ENCODE assay signal across 8 cellular contexts in the genomic region with DNA sequence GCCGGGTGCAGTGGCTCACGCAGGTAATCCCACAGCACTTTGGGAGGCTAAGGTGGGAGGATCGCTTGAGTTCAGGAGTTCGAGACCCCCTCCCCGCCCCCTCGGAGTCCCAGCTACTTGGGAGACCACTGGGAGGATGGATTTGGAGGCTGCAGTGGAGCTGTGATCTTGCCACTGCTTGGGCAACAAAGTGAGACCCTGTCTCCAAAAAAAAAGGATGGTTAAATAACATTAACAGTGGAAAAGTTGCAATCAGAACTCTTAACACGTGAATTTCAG. TPM values are rescaled to one million over a fixed set of nuclear protein-coding genes. Genes with fewer than 3 reads are reported as not detected.
A peak's percentile ranks its signal among the peaks of the same experiment; 100 is the strongest.
DNase-seq lines count a peak whose midpoint lies in the region; ATAC-seq and TF ChIP-seq lines count a peak whose summit lies in the region.

No MANE protein-coding gene starts in this region.

- H3K27me3 ChIP-seq in SU-DHL-6 (ENCODE audit: low read length): no peaks in the 10 kb centered on the region
- H3K27me3 ChIP-seq in sigmoid colon: no peaks in the 10 kb centered on the region

- H3K36me3 ChIP-seq in SU-DHL-6 (ENCODE audit: low read length) (peaks cover 5% of the 10 kb centered on the region; the same call in 1 of the 2 replicates), sigmoid colon (peaks cover 0 to 17% (median 2%) of the 10 kb centered on the region in 4 donors)

- ATAC-seq in HG03439 (IDR thresholded peaks at IDR 0.05; ENCODE audit: unreplicated experiment): no peak

- H4K20me1 ChIP-seq in SU-DHL-6 (ENCODE audit: low read depth, low read length): 0 out of 2 replicates have a peak, but pooled peaks cover 5% of the 10 kb centered on the region

- peak overlapping the region; percentile 90 for H3K4me2 ChIP-seq in SU-DHL-6 (ENCODE audit: low read depth, low read length, poor library complexity, severe bottlenecking)

- WGBS in sigmoid colon, 2 donors: 11 to 52% methylated on average over 7 of the region's 7 CpGs

- intact Hi-C loops in sigmoid colon (cut with DNase I): loop anchor here (5.0 kb wide), 1 partner anchor 67 kb away; the partner anchor contains the start of gene VPS39

- H3K9me2 ChIP-seq in SU-DHL-6 (replicated peaks; ENCODE audit: insufficient read depth, low read length): no peaks in the 10 kb centered on the region

- peak overlapping the region; percentile 94 for H3K4me3 ChIP-seq in SU-DHL-6 (ENCODE audit: insufficient read depth, low read length, poor library complexity, severe bottlenecking)
- H3K4me3 ChIP-seq in fibroblast of mammary gland (ENCODE audit: control insufficient read depth, low read depth, low read length): peak overlapping the region; percentile 97
- H3K4me3 ChIP-seq in sigmoid colon: peak overlapping the region; percentile 63 to 79 (median 77)

- peak overlapping the region; percentile 75 for H3K9ac ChIP-seq in SU-DHL-6 (ENCODE audit: low read length)

- TF ChIP-seq EP300 in sigmoid colon (IDR thresholded peaks at IDR 0.05): no peak

- DNase-seq in ELR (ENCODE audit: low read depth) (peak; percentile 5), fibroblast of mammary gland (ENCODE audit: low read depth) (no peak), sigmoid colon (peak; percentile 66), SW480 (ENCODE audit: low spot score) (no peak), retina (no peak), activated gamma-delta T cell (lab: John Stamatoyannopoulos, UW) (no peak)

- TF ChIP-seq POLR2A in sigmoid colon (IDR thresholded peaks at IDR 0.05): no peak

- peaks cover 4 to 50% (median 43%) of the 10 kb centered on the region in 4 donors for H3K4me1 ChIP-seq in sigmoid colon

- no peaks in the 10 kb centered on the region for H3K9me3 ChIP-seq in SU-DHL-6 (ENCODE audit: insufficient read depth, low read length)
- no peaks in the 10 kb centered on the region for H3K9me3 ChIP-seq in sigmoid colon

- peak overlapping the region; percentile 96 for H2AFZ ChIP-seq in SU-DHL-6 (ENCODE audit: low read depth, low read length, severe bottlenecking)

- 0 out of 2 replicates have a peak, but pooled peaks cover 9% of the 10 kb centered on the region for H3F3A ChIP-seq in SU-DHL-6 (ENCODE audit: insufficient read depth)

- H3K79me2 ChIP-seq in SU-DHL-6 (ENCODE audit: insufficient read depth, low read length): peaks cover 37% of the 10 kb centered on the region

- H3K27ac ChIP-seq in SU-DHL-6 (ENCODE audit: low read depth, low read length): no peak overlapping the region
- H3K27ac ChIP-seq in sigmoid colon: peak overlapping the region; percentile 94 to 98 (median 96)

- TF ChIP-seq CTCF in SU-DHL-6 (IDR thresholded peaks at IDR 0.05; ENCODE audit: insufficient read depth, low read length, poor library complexity, severe bottlenecking): no peak
- TF ChIP-seq CTCF in fibroblast of mammary gland (conservative IDR thresholded peaks at IDR 0.05; ENCODE audit: control insufficient read depth, insufficient read depth, low read depth, low read length): no peak
- no peak for TF ChIP-seq CTCF in sigmoid colon (IDR thresholded peaks at IDR 0.05)

RNA-seq across cellular contexts. Expression of gene TMEM87A, which starts 1.4 kb away (rescaled TPM):
- total RNA-seq in sigmoid colon: 10 to 100 TPM; 32.7 to 45.3 (median 42.6) TPM
- 10 to 100 TPM in 2 of 3 donors, 1 to 10 TPM in 1; 9.6 to 44.7 (median 18.3) TPM for polyA plus RNA-seq in sigmoid colon

RNA-seq across cellular contexts. Expression of gene GANC, which starts 1.6 kb away (rescaled TPM):
- 10 to 100 TPM; 18.9 to 34.1 (median 22.9) TPM for total RNA-seq in sigmoid colon
- 10 to 100 TPM in 2 of 3 donors, 1 to 10 TPM in 1; 9.0 to 19.9 (median 16.8) TPM for polyA plus RNA-seq in sigmoid colon

Comparison
In these comparisons a context has a peak if more than half of its experiments do, and no peak if none do; other contexts are left out.
1. DNase-seq: peak in ELR (single experiment) and sigmoid colon (single experiment); none in fibroblast of mammary gland (single experiment), SW480 (single experiment), retina (single experiment) and activated gamma-delta T cell (single experiment).
2. Peak in every context shown above with its lines, with median percentiles within 50 percentile points of each other: H3K4me3 ChIP-seq.